ENCODE assay signal across 27 cellular contexts in genomic region chr7:69114374-69114773, GRCh38.
"Had no signal": no experiment of that assay in that cellular context is flagged by ENCODE, and none has a peak within 500 bp of the region (broad histone marks: within the 10 kb centered on the region; RNA-seq: fewer than 3 reads in every experiment).

No MANE protein-coding gene starts in this region.

- H3K27ac ChIP-seq: left ventricle myocardium inferior, neural progenitor cell, parathyroid adenoma, right atrium auricular region, stomach, suprapubic skin, tibial artery, upper lobe of right lung had no signal

- H3K4me2 ChIP-seq: neural progenitor cell had no signal

- ATAC-seq: activated naive CD8-positive, alpha-beta T cell treated with anti-CD3 and anti-CD28 coated beads, Interleukin-2, amount 50 U/mL, for 24 hours; esophagus mucosa; natural killer cell; stimulated activated naive B cell treated with anti-CD40 and anti-IgM and Interleukin-4, amounts not matched to agents 10 μg/mL and 1 μg/mL and 100 μg/mL, for 72 hours; upper lobe of right lung had no signal

- H3K9me3 ChIP-seq: suprapubic skin, tibial artery, upper lobe of right lung had no signal

- H3K4me3 ChIP-seq: left ventricle myocardium inferior, lung, neural progenitor cell, right atrium auricular region, stomach, suprapubic skin, tibial artery, upper lobe of right lung had no signal

- DNase-seq: activated B cell treated with CpG ODN at 0.5 μM for 24 hours; activated CD4-positive, alpha-beta T cell treated with anti-CD3 and anti-CD28 coated beads for 4 hours; activated CD4-positive, alpha-beta T cell treated with anti-CD3 and anti-CD28 coated beads, Interleukin-2, amount 50 U/mL, for 4 hours; activated gamma-delta T cell; activated naive CD8-positive, alpha-beta T cell treated with anti-CD3 and anti-CD28 coated beads, Interleukin-2, amount 50 U/mL, for 24 hours; activated T-cell treated with anti-CD3 and anti-CD28 coated beads, Interleukin-2, amount 50 U/mL, for 1 hour; dermis blood vessel endothelial cell; effector CD4-positive, alpha-beta T cell; glutamatergic neuron; islet precursor cell; left ventricle myocardium inferior; mesendoderm; natural killer cell; occipital lobe; stimulated activated CD4-positive, alpha-beta T cell treated with anti-CD3 and anti-CD28 coated beads, Interleukin-15, amount 100 ng/mL, for 24 hours; stimulated activated CD4-positive, alpha-beta T cell treated with anti-CD3 and anti-CD28 coated beads, Interleukin-2, amount 100 ng/mL, for 24 hours; stimulated activated naive B cell treated with anti-CD40 and anti-IgM and Interleukin-4, amounts not matched to agents 10 μg/mL and 1 μg/mL and 100 μg/mL, for 72 hours; stomach; T-helper 1 cell; tibial artery; upper lobe of right lung had no signal

- H2AFZ ChIP-seq: neural progenitor cell, parathyroid adenoma had no signal

- H3K36me3 ChIP-seq: left ventricle myocardium inferior, neural progenitor cell, right atrium auricular region, stomach, suprapubic skin, tibial artery, upper lobe of right lung had no signal

- H3K79me2 ChIP-seq: parathyroid adenoma had no signal

- H3K27me3 ChIP-seq: neural progenitor cell, right atrium auricular region, stomach, suprapubic skin, tibial artery, upper lobe of right lung had no signal

- H3K4me1 ChIP-seq: left ventricle myocardium inferior, parathyroid adenoma, right atrium auricular region, stomach, suprapubic skin, tibial artery, upper lobe of right lung had no signal
